Comparison of ENCODE assay signal across 9 cellular contexts in the genomic region with DNA sequence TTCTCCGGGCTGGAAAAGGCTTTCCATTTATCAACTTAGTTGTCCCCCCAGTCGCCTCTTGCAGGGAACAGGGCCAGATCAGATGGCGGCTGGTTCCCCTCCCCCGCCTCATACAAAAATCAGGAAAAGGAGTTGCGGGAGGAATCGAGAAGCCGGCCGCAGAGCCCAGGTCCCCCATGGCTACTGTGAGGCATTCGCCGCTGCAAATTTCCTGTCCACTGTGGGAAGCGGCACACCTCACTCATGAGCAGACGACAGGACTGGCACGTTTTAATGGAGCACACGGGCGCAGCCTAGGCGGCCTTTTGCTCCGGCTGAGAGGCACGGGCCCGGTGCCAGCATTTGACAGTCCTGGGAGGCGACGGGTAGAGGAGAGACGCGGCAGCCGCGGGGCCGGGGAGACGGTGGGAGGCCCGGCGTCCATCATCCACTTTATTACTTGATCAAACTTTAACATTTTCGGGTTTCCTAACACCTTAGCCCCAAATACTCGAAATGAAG. TPM values are rescaled to one million over a fixed set of nuclear protein-coding genes. Genes with fewer than 3 reads are reported as not detected.
DNase-seq lines count a peak whose midpoint lies in the region; ATAC-seq and TF ChIP-seq lines count a peak whose summit lies in the region.
"Had no signal": no experiment of that assay in that cellular context is flagged by ENCODE, and none has a peak within 500 bp of the region (broad histone marks: within the 10 kb centered on the region; RNA-seq: fewer than 3 reads in every experiment).

No MANE protein-coding gene starts in this region.

- intact Hi-C loops in PC-3 (cut with micrococcal nuclease) (no loop called here), esophagus muscularis mucosa (cut with DNase I) (no loop called here), prostate gland (cut with DNase I) (no loop called here)

- H3K36me3 ChIP-seq in PC-3 (ENCODE audit: low read depth, low read length), result no peaks in the 10 kb centered on the region
- H3K36me3 ChIP-seq in esophagus muscularis mucosa, result no peaks in the 10 kb centered on the region
- H3K36me3 ChIP-seq in prostate gland, result no peaks in the 10 kb centered on the region

- H3K9me2 ChIP-seq in PC-3 (replicated peaks; ENCODE audit: low read length), result no peaks in the 10 kb centered on the region

- DNase-seq in activated CD8-positive, alpha-beta memory T cell treated with anti-CD3 and anti-CD28 coated beads for 24 hours, result peak; percentile 59
- no peak for DNase-seq in activated CD8-positive, alpha-beta memory T cell treated with anti-CD3 and anti-CD28 coated beads, Interleukin-2, amount 50 U/mL, for 48 hours
- DNase-seq in PC-3 (no peak), esophagus muscularis mucosa (ENCODE audit: extremely low spot score) (peak; percentile 26), prostate gland (ENCODE audit: low spot score) (peak; percentile 36), SW 1271 (lab: John Stamatoyannopoulos, UW) (no peak), AG20443 (ENCODE audit: low spot score) (no peak), NOMO-1 treated with DMSO at 0.1 percent for 48 hours (lab: John Stamatoyannopoulos, UW; ENCODE audit: unreplicated experiment) (no peak)

- H3K4me2 ChIP-seq in PC-3 (ENCODE audit: low read length), result peak overlapping the region; percentile 82

- ATAC-seq in PC-3, result no peak; the same call in 1 of the 2 replicates

- CTCF ChIA-PET in PC-3 (lab: Charles Lee), result interaction anchor here (0.6 kb wide), 1 partner anchor 1339 kb away, joined by 5 read pairs; no protein-coding TSS in a partner anchor

- H3F3A ChIP-seq in PC-3 (ENCODE audit: low read length, unreplicated experiment), result no peaks in the 10 kb centered on the region

- BruUV-seq in PC-3 (replicated peaks; lab: Mats Ljungman, UMichigan), result no TSS peak

- H3K27me3 ChIP-seq in PC-3 (ENCODE audit: low read length) (peaks cover 11% of the 10 kb centered on the region), esophagus muscularis mucosa (peaks cover 4 to 85% (median 34%) of the 10 kb centered on the region in 4 donors), prostate gland (replicated peaks; ENCODE audit: insufficient read depth) (no peaks in the 10 kb centered on the region)

- no peaks in the 10 kb centered on the region for H4K20me1 ChIP-seq in PC-3 (ENCODE audit: low read length)

- POLR2A ChIA-PET in PC-3 (lab: Charles Lee; ENCODE audit: unreplicated experiment), result no interaction called here

- H3K27ac ChIP-seq in PC-3 (ENCODE audit: low read length), result no peak overlapping the region
- H3K27ac ChIP-seq in esophagus muscularis mucosa (replicated peaks in 1 of 4), result no peak overlapping the region
- H3K27ac ChIP-seq in prostate gland, result peak overlapping the region; percentile 89 to 90

- H3K9me3 ChIP-seq in PC-3 (ENCODE audit: low read length), result no peaks in the 10 kb centered on the region
- no peaks in the 10 kb centered on the region for H3K9me3 ChIP-seq in esophagus muscularis mucosa
- no peaks in the 10 kb centered on the region for H3K9me3 ChIP-seq in prostate gland

- H3K4me3 ChIP-seq in PC-3 (ENCODE audit: low read length), result peak overlapping the region; percentile 60; the same call in 1 of the 2 replicates
- peak overlapping the region; percentile 56 to 68 (median 57) for H3K4me3 ChIP-seq in esophagus muscularis mucosa
- H3K4me3 ChIP-seq in prostate gland, result peak overlapping the region; percentile 49 to 70

- TF ChIP-seq POLR2A in esophagus muscularis mucosa (IDR thresholded peaks at IDR 0.05; ENCODE audit: low read depth) (no peak), prostate gland (IDR thresholded peaks at IDR 0.05) (no peak)

- no peak overlapping the region for H3K9ac ChIP-seq in PC-3 (ENCODE audit: low read length)

- H3K4me1 ChIP-seq in PC-3 (ENCODE audit: insufficient read depth, low read length), result peaks cover 4% of the 10 kb centered on the region
- peaks cover 23 to 33% (median 30%) of the 10 kb centered on the region in 4 donors for H3K4me1 ChIP-seq in esophagus muscularis mucosa
- H3K4me1 ChIP-seq in prostate gland (replicated peaks), result no peaks in the 10 kb centered on the region

- peak overlapping the region; percentile 69; the same call in 1 of the 2 replicates for H2AFZ ChIP-seq in PC-3 (ENCODE audit: low read length)

- WGBS in esophagus muscularis mucosa, result 12% methylated on average over 30 of the region's 31 CpGs
- 3% methylated on average over 31 of the region's 31 CpGs for WGBS in prostate gland

- TF ChIP-seq EP300 in esophagus muscularis mucosa (IDR thresholded peaks at IDR 0.05), result no peak

- no peaks in the 10 kb centered on the region for H3K79me2 ChIP-seq in PC-3 (ENCODE audit: low read length)

- TF ChIP-seq CTCF in PC-3 (conservative IDR thresholded peaks at IDR 0.05; ENCODE audit: low read depth, low read length), result no peak
- no peak for TF ChIP-seq CTCF in esophagus muscularis mucosa (IDR thresholded peaks at IDR 0.05)
- no peak for TF ChIP-seq CTCF in prostate gland (IDR thresholded peaks at IDR 0.05)

RNA-seq across cellular contexts. Expression of a gene that starts 1.1 kb away (rescaled TPM):
- total RNA-seq in PC-3 (2014; rRNA removed), result 0.40 and 0.80 TPM in 2 replicates
- 1 to 10 TPM in 1 of 4 donors, under 1 TPM in 3; 0.42 to 1.5 (median 0.76) TPM for total RNA-seq in esophagus muscularis mucosa
- total RNA-seq in prostate gland, result 10 to 100 TPM in 1 of 2 donors, 1 to 10 TPM in 1; 9.4 to 47.7 TPM
- total RNA-seq: pulmonary artery endothelial cell had no signal

Comparison
In these comparisons a context has a peak if more than half of its experiments do, and no peak if none do; other contexts are left out.
1. DNase-seq: peak in activated CD8-positive, alpha-beta memory T cell treated with anti-CD3 and anti-CD28 coated beads for 24 hours (single experiment), esophagus muscularis mucosa (single experiment) and prostate gland (single experiment); none in activated CD8-positive, alpha-beta memory T cell treated with anti-CD3 and anti-CD28 coated beads, Interleukin-2, amount 50 U/mL, for 48 hours (single experiment), PC-3 (single experiment), SW 1271 (0 of 2), AG20443 (single experiment) and NOMO-1 treated with DMSO at 0.1 percent for 48 hours (single experiment).
2. H3K27ac ChIP-seq: peak in prostate gland (2 of 2); none in PC-3 (single experiment) and esophagus muscularis mucosa (0 of 4).
3. Peak in every context shown above with its lines, with median percentiles within 50 percentile points of each other: H3K4me3 ChIP-seq.